Comparison of ENCODE assay signal across 8 cellular contexts in genomic region chr17:31094600-31095238, GRCh38. TPM values are rescaled to one million over a fixed set of nuclear protein-coding genes. Genes with fewer than 3 reads are reported as not detected.
DNase-seq lines count a peak whose midpoint lies in the region; ATAC-seq, FAIRE-seq and TF ChIP-seq lines count a peak whose summit lies in the region.

Gene NF1, plus strand, starts transcription at chr17:31094977. Its CDS starts 333 bp downstream, at chr17:31095310.

- peak within 1 kb of the TSS; percentile 85 to 96 for H3K4me3 ChIP-seq in right atrium auricular region

- no peaks in the 10 kb centered on the region for H3K9me3 ChIP-seq in right atrium auricular region

- no peaks in the 10 kb centered on the region for H3K27me3 ChIP-seq in right atrium auricular region

- peak; percentile 87 to 93 for DNase-seq in NCI-H1930 (lab: John Stamatoyannopoulos, UW)
- DNase-seq in anterior cingulate cortex (lab: John Stamatoyannopoulos, UW) = peak; percentile 67 to 98 (median 92)
- peak; percentile 97 for DNase-seq in right atrium auricular region (ENCODE audit: low spot score)
- DNase-seq in pulmonary artery endothelial cell (ENCODE audit: low read depth, low spot score) = peak; percentile 78
- peak; percentile 99 for DNase-seq in urothelium cell line (ENCODE audit: low spot score)

- no peaks in the 10 kb centered on the region for H3K36me3 ChIP-seq in right atrium auricular region

- FAIRE-seq in urothelium cell line (lab: Jason Lieb, UNC) = peak; percentile 94

- TF ChIP-seq CTCF in right atrium auricular region (IDR thresholded peaks at IDR 0.05) = no peak

- peaks cover 0 to 15% of the 10 kb centered on the region in 2 donors for H3K4me1 ChIP-seq in right atrium auricular region

- peak within 1 kb of the TSS; percentile 96 to 97 for H3K27ac ChIP-seq in right atrium auricular region

- intact Hi-C loops in T-helper 2 cell treated with Interferon-gamma antibody and Interleukin-4, amounts not matched to agents 100 ng/mL and 5 ng/mL, for 36 hours (cut with micrococcal nuclease) = no loop called here

- ATAC-seq in HG02885 (IDR thresholded peaks at IDR 0.05; ENCODE audit: poor library complexity, unreplicated experiment) = peak; percentile 86

- peak; percentile 44 for TF ChIP-seq POLR2A in GM15510 (IDR thresholded peaks at IDR 0.05; ENCODE audit: borderline replicate concordance, extremely low read depth, insufficient read length)

RNA-seq across cellular contexts. Expression of gene NF1, which starts in this region (rescaled TPM):
- total RNA-seq in T-helper 2 cell treated with Interferon-gamma antibody and Interleukin-4, amounts not matched to agents 100 ng/mL and 5 ng/mL, for 36 hours = 24.2 and 24.4 TPM in 2 replicates
- total RNA-seq in right atrium auricular region (10 to 100 TPM; 47.5 to 51.4 TPM), pulmonary artery endothelial cell (24.0 and 26.0 TPM in 2 replicates)

Comparison
In these comparisons a context has a peak if more than half of its experiments do, and no peak if none do; other contexts are left out.
1. Peak in every context shown above with its lines: DNase-seq, ATAC-seq, H3K4me3 ChIP-seq and H3K27ac ChIP-seq.